Comparison of ENCODE assay signal across 1 cellular context in genomic region chr1:110962892-110963665, GRCh38.
TF ChIP-seq lines count a peak whose summit lies in the region.

No MANE protein-coding gene starts in this region.

TF ChIP-seq in HepG2, 621 proteins besides CTCF, POLR2A, EP300 and RAD21 (continued from another document and continues in another):
- TF ChIP-seq ZNF136 (CRISPR knock-in tag; IDR thresholded peaks at IDR 0.05; ENCODE audit: low read depth) (no peak), ZNF451 (CRISPR knock-in tag; IDR thresholded peaks at IDR 0.05) (no peak; the same call in 1 of the 2 replicates), ZNF12 (CRISPR knock-in tag; IDR thresholded peaks at IDR 0.05) (peak; percentile 28; the same call in 1 of the 2 replicates), SSRP1 (CRISPR knock-in tag; IDR thresholded peaks at IDR 0.05) (no peak), NONO (IDR thresholded peaks at IDR 0.05) (no peak), NONO (CRISPR knock-in tag; conservative IDR thresholded peaks at IDR 0.05) (no peak), FIP1L1 (IDR thresholded peaks at IDR 0.05; ENCODE audit: borderline replicate concordance, insufficient read depth, low read depth, low read length) (no peak), FOXM1 (CRISPR knock-in tag; IDR thresholded peaks at IDR 0.05) (no peak), SP140L (CRISPR knock-in tag; IDR thresholded peaks at IDR 0.05; ENCODE audit: borderline replicate concordance) (no peak), ZNF562 (CRISPR knock-in tag; IDR thresholded peaks at IDR 0.05; ENCODE audit: borderline replicate concordance) (0 out of 2 replicates have a peak, but pooled peaks have one; percentile 59), ZNF703 (CRISPR knock-in tag; IDR thresholded peaks at IDR 0.05; ENCODE audit: borderline replicate concordance) (peak; percentile 90), ZSCAN21 (CRISPR knock-in tag; IDR thresholded peaks at IDR 0.05; ENCODE audit: borderline replicate concordance) (no peak), SYNCRIP (IDR thresholded peaks at IDR 0.05; ENCODE audit: insufficient read depth, low read depth, low read length) (no peak), ZNF253 (CRISPR knock-in tag; IDR thresholded peaks at IDR 0.05; ENCODE audit: borderline replicate concordance) (peak; percentile 92; the same call in 1 of the 2 replicates), FOXK2 (IDR thresholded peaks at IDR 0.05) (no peak), ZNF121 (CRISPR knock-in tag; IDR thresholded peaks at IDR 0.05) (0 out of 2 replicates have a peak, but pooled peaks have one; percentile 30), ZNF180 (CRISPR knock-in tag; IDR thresholded peaks at IDR 0.05; ENCODE audit: borderline replicate concordance, low read depth) (no peak), ZNF770 (CRISPR knock-in tag; IDR thresholded peaks at IDR 0.05) (peak; percentile 53), ZNF24 (IDR thresholded peaks at IDR 0.05) (no peak), SMC3 (IDR thresholded peaks at IDR 0.05; ENCODE audit: low read length) (no peak), DMAP1 (CRISPR knock-in tag; IDR thresholded peaks at IDR 0.05) (peak; percentile 64; the same call in 1 of the 2 replicates), AKAP8 (CRISPR knock-in tag; IDR thresholded peaks at IDR 0.05) (no peak), ZNF33B (CRISPR knock-in tag; IDR thresholded peaks at IDR 0.05) (peak; percentile 58; the same call in 1 of the 2 replicates), TCF7L2 (IDR thresholded peaks at IDR 0.05; ENCODE audit: low read depth, low read length) (no peak), ZBTB38 (CRISPR knock-in tag; IDR thresholded peaks at IDR 0.05) (no peak), ONECUT2 (CRISPR knock-in tag; IDR thresholded peaks at IDR 0.05) (no peak), RNF219 (CRISPR knock-in tag; IDR thresholded peaks at IDR 0.05) (peak; percentile 90), ZNF383 (CRISPR knock-in tag; IDR thresholded peaks at IDR 0.05; ENCODE audit: borderline replicate concordance) (no peak), HES4 (CRISPR knock-in tag; IDR thresholded peaks at IDR 0.05; ENCODE audit: borderline replicate concordance) (no peak; the same call in 1 of the 2 replicates), ZNF496 (CRISPR knock-in tag; IDR thresholded peaks at IDR 0.05; ENCODE audit: insufficient replicate concordance) (no peak), SALL2 (CRISPR knock-in tag; IDR thresholded peaks at IDR 0.05) (no peak), ZNF556 (CRISPR knock-in tag; IDR thresholded peaks at IDR 0.05; ENCODE audit: borderline replicate concordance) (no peak), DMTF1 (CRISPR knock-in tag; IDR thresholded peaks at IDR 0.05) (no peak), LBX2 (CRISPR knock-in tag; IDR thresholded peaks at IDR 0.05; ENCODE audit: borderline replicate concordance) (0 out of 2 replicates have a peak, but pooled peaks have one; percentile 24), GPN1 (CRISPR knock-in tag; IDR thresholded peaks at IDR 0.05; ENCODE audit: borderline replicate concordance) (no peak), ZNF780A (CRISPR knock-in tag; IDR thresholded peaks at IDR 0.05) (0 out of 2 replicates have a peak, but pooled peaks have one; percentile 22), FUBP1 (CRISPR knock-in tag; IDR thresholded peaks at IDR 0.05; ENCODE audit: borderline replicate concordance) (no peak), GLMP (CRISPR knock-in tag; IDR thresholded peaks at IDR 0.05; ENCODE audit: borderline replicate concordance) (no peak), HBP1 (CRISPR knock-in tag; IDR thresholded peaks at IDR 0.05; ENCODE audit: low read depth) (no peak), ZMAT3 (CRISPR knock-in tag; conservative IDR thresholded peaks at IDR 0.05) (peak; percentile 32; the same call in 1 of the 2 replicates), ZFP36L1 (CRISPR knock-in tag; IDR thresholded peaks at IDR 0.05) (no peak), KLF13 (CRISPR knock-in tag; IDR thresholded peaks at IDR 0.05) (no peak), ZNF724P (CRISPR knock-in tag; IDR thresholded peaks at IDR 0.05; ENCODE audit: borderline replicate concordance) (peak; percentile 57; the same call in 1 of the 2 replicates), ZNF761 (CRISPR knock-in tag; conservative IDR thresholded peaks at IDR 0.05) (no peak), ZNF552 (CRISPR knock-in tag; IDR thresholded peaks at IDR 0.05; ENCODE audit: borderline replicate concordance) (0 out of 2 replicates have a peak, but pooled peaks have one; percentile 47), BRF2 (CRISPR knock-in tag; IDR thresholded peaks at IDR 0.05) (peak; percentile 31; the same call in 1 of the 2 replicates), ELF3 (CRISPR knock-in tag; IDR thresholded peaks at IDR 0.05) (no peak), ARID3A (IDR thresholded peaks at IDR 0.05; ENCODE audit: low read depth, low read length) (no peak), IRF1 (CRISPR knock-in tag; IDR thresholded peaks at IDR 0.05; ENCODE audit: low read depth) (no peak), ZBTB33 (CRISPR knock-in tag; IDR thresholded peaks at IDR 0.05) (no peak)
